In the genomic region with DNA sequence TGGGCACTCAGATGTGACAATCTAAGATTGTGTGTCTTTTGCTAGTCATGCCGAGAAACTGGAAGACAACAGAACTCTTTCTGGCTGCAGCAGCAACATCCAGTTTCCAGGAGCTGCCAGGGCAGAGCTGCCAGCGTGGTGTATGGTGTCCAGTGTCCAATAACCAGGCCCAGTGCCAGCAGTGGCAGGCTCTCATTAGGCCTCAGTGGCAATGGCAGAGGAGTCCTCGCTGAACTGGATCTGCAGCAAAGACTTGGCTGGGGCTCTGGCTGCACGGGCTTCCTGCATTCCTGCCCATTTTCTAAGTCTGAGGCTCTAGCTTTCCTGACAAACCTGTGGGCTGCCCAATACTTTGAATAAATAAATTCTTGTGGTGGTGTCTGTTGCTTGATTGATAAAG, we compare ENCODE assay signal across 1 cellular context.
TF ChIP-seq lines count a peak whose summit lies in the region.

No MANE protein-coding gene starts in this region.

TF ChIP-seq in SK-N-SH, 30 proteins besides CTCF, POLR2A, EP300 and RAD21 (continued from another document):
- no peak for TF ChIP-seq REST (IDR thresholded peaks at IDR 0.05; ENCODE audit: low read depth, low read length)
- no peak for TF ChIP-seq SMC3 (IDR thresholded peaks at IDR 0.05; ENCODE audit: low read depth, low read length)
- no peak for TF ChIP-seq RFX5 (IDR thresholded peaks at IDR 0.05; ENCODE audit: low read length)
- no peak for TF ChIP-seq RXRA (IDR thresholded peaks at IDR 0.05; ENCODE audit: borderline replicate concordance, low read depth)
- no peak for TF ChIP-seq POLR2AphosphoS5 (IDR thresholded peaks at IDR 0.05; ENCODE audit: low read depth, low read length)
- TF ChIP-seq, protein P1, sequence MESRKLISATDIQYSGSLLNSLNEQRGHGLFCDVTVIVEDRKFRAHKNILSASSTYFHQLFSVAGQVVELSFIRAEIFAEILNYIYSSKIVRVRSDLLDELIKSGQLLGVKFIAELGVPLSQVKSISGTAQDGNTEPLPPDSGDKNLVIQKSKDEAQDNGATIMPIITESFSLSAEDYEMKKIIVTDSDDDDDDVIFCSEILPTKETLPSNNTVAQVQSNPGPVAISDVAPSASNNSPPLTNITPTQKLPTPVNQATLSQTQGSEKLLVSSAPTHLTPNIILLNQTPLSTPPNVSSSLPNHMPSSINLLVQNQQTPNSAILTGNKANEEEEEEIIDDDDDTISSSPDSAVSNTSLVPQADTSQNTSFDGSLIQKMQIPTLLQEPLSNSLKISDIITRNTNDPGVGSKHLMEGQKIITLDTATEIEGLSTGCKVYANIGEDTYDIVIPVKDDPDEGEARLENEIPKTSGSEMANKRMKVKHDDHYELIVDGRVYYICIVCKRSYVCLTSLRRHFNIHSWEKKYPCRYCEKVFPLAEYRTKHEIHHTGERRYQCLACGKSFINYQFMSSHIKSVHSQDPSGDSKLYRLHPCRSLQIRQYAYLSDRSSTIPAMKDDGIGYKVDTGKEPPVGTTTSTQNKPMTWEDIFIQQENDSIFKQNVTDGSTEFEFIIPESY (IDR thresholded peaks at IDR 0.05; ENCODE audit: borderline replicate concordance, low read depth): no peak
